ENCODE assay signal across 9 cellular contexts in genomic region chr5:145835839-145836222, GRCh38. TPM values are rescaled to one million over a fixed set of nuclear protein-coding genes. Genes with fewer than 3 reads are reported as not detected.
DNase-seq lines count a peak whose midpoint lies in the region; ATAC-seq, FAIRE-seq and TF ChIP-seq lines count a peak whose summit lies in the region.
"Had no signal": no experiment of that assay in that cellular context is flagged by ENCODE, and none has a peak within 500 bp of the region (broad histone marks: within the 10 kb centered on the region; RNA-seq: fewer than 3 reads in every experiment).

No MANE protein-coding gene starts in this region.

- CTCF ChIA-PET in activated naive CD4-positive, alpha-beta T cell treated with anti-CD3 and anti-CD28 coated beads for 36 hours (lab: Charles Lee), result interaction anchor here (1.4 to 1.9 kb wide), 2 partner anchors 9 to 10 kb away, joined by 5 read pairs; no protein-coding TSS in a partner anchor

- no peak overlapping the region for H3K27ac Mint-ChIP-seq in activated naive CD4-positive, alpha-beta T cell treated with anti-CD3 and anti-CD28 coated beads for 36 hours

- H3K9me3 ChIP-seq in lung (ENCODE audit: control insufficient read depth in 2 of 2, insufficient read depth in 1 of 2, low read length in 1 of 2), result no peaks in the 10 kb centered on the region

- DNase-seq in activated naive CD4-positive, alpha-beta T cell treated with anti-CD3 and anti-CD28 coated beads for 36 hours, result no peak
- DNase-seq in activated naive CD4-positive, alpha-beta T cell (lab: John Stamatoyannopoulos, UW), result no peak
- DNase-seq in brain microvascular endothelial cell, result no peak
- DNase-seq in lung (ENCODE audit: low spot score), result no peak
- no peak for DNase-seq in amygdala (lab: John Stamatoyannopoulos, UW)
- DNase-seq in GM12892 (ENCODE audit: insufficient read length), result no peak
- DNase-seq in medulla oblongata (ENCODE audit: extremely low spot score), result no peak
- DNase-seq: SHP77 treated with DMSO at 0.1 percent for 48 hours had no signal

- peaks cover 26% of the 10 kb centered on the region for H3K27me3 Mint-ChIP-seq in activated naive CD4-positive, alpha-beta T cell treated with anti-CD3 and anti-CD28 coated beads for 36 hours (ENCODE audit: low read depth)

- H3K4me1 ChIP-seq in lung (ENCODE audit: control insufficient read depth in 2 of 2, insufficient read depth in 2 of 2, low read length in 2 of 2) (peaks cover 0 to 1% of the 10 kb centered on the region in 2 donors), urinary bladder (ENCODE audit: insufficient read depth) (no peaks in the 10 kb centered on the region)

- no peaks in the 10 kb centered on the region for H3K36me3 ChIP-seq in brain microvascular endothelial cell (replicated peaks)
- no peaks in the 10 kb centered on the region for H3K36me3 ChIP-seq in lung (ENCODE audit: control insufficient read depth in 2 of 2, insufficient read depth in 2 of 2, low read length in 2 of 2)
- H3K36me3 ChIP-seq in urinary bladder (ENCODE audit: insufficient read depth), result no peaks in the 10 kb centered on the region

- H3K4me3 ChIP-seq in brain microvascular endothelial cell (ENCODE audit: low read depth, low read length), result peak overlapping the region; percentile 74
- H3K4me3 ChIP-seq in lung, result peak overlapping the region; percentile 62
- peak overlapping the region; percentile 61 for H3K4me3 ChIP-seq in urinary bladder (ENCODE audit: low read depth, low read length)

- H3K27ac ChIP-seq in brain microvascular endothelial cell, result no peak overlapping the region
- peak overlapping the region; percentile 65 to 78 for H3K27ac ChIP-seq in lung (ENCODE audit: low read depth in 1 of 2, low read length in 1 of 2)
- no peak overlapping the region for H3K27ac ChIP-seq in urinary bladder (ENCODE audit: low read depth)

- H3K27me3 ChIP-seq in brain microvascular endothelial cell (replicated peaks), result no peaks in the 10 kb centered on the region
- H3K27me3 ChIP-seq in lung (ENCODE audit: control insufficient read depth, insufficient read depth), result no peaks in the 10 kb centered on the region

- TF ChIP-seq POLR2A in GM12892 (IDR thresholded peaks at IDR 0.05; ENCODE audit: low read depth, low read length), result no peak

- no peaks in the 10 kb centered on the region for H3K36me3 Mint-ChIP-seq in activated naive CD4-positive, alpha-beta T cell treated with anti-CD3 and anti-CD28 coated beads for 36 hours (ENCODE audit: low read depth)

- H3K4me1 Mint-ChIP-seq in activated naive CD4-positive, alpha-beta T cell treated with anti-CD3 and anti-CD28 coated beads for 36 hours (ENCODE audit: low read depth), result no peaks in the 10 kb centered on the region

- no peaks in the 10 kb centered on the region for H3K9me3 Mint-ChIP-seq in activated naive CD4-positive, alpha-beta T cell treated with anti-CD3 and anti-CD28 coated beads for 36 hours

- no peak for FAIRE-seq in GM12892 (lab: Jason Lieb, UNC)

- intact Hi-C loops in activated naive CD4-positive, alpha-beta T cell treated with anti-CD3 and anti-CD28 coated beads for 36 hours (cut with micrococcal nuclease), result loop anchor here (5.0 kb wide), 1 partner anchor 296 kb away; no protein-coding TSS in a partner anchor

- peak; percentile 3 for ATAC-seq in lung (ENCODE audit: insufficient read depth, low FRiP score)

- peak overlapping the region; percentile 25 for H3K4me3 Mint-ChIP-seq in activated naive CD4-positive, alpha-beta T cell treated with anti-CD3 and anti-CD28 coated beads for 36 hours

- in situ Hi-C loops in brain microvascular endothelial cell (cut with HindIII; ENCODE audit: low pct_ligation_motif_present, low sequenced_read_pairs), result no loop called here

- TF ChIP-seq CTCF in brain microvascular endothelial cell (IDR thresholded peaks at IDR 0.05; ENCODE audit: low read depth, low read length, missing control alignments) (no peak), lung (IDR thresholded peaks at IDR 0.05; ENCODE audit: control extremely low read depth, extremely low read depth) (no peak)

- WGBS in lung, 2 donors, result 38 to 56% methylated on average over 18 of the region's 18 CpGs
- WGBS in urinary bladder, result 42% methylated on average over 18 of the region's 18 CpGs

RNA-seq across cellular contexts. Expression of gene PRELID2, which starts 0.7 kb away (rescaled TPM):
- under 1 TPM; 0.12 to 0.17 TPM for total RNA-seq in activated naive CD4-positive, alpha-beta T cell treated with anti-CD3 and anti-CD28 coated beads for 36 hours
- total RNA-seq in lung (10 to 100 TPM in 1 of 2 donors, 1 to 10 TPM in 1; 7.8 to 68.1 TPM), urinary bladder (56.8 TPM)
- polyA plus RNA-seq in lung (1 to 10 TPM; 1.2 to 3.1 TPM), urinary bladder (4.1 TPM)
- polyA plus RNA-seq in GM12892 (2012; ENCODE audit: missing spikeins), result 4.6 TPM

RNA-seq across cellular contexts. Expression of gene GRXCR2, which starts 37.0 kb away (rescaled TPM):
- total RNA-seq in activated naive CD4-positive, alpha-beta T cell treated with anti-CD3 and anti-CD28 coated beads for 36 hours, result not detected
- total RNA-seq in lung, result not detected
- not detected for polyA plus RNA-seq in lung
- not detected for total RNA-seq in urinary bladder
- not detected for polyA plus RNA-seq in urinary bladder
- not detected for polyA plus RNA-seq in GM12892 (2012; ENCODE audit: missing spikeins)

Comparison
In these comparisons a context has a peak if more than half of its experiments do, and no peak if none do; other contexts are left out.
1. H3K27ac ChIP-seq: peak in lung (2 of 2); none in brain microvascular endothelial cell (single experiment) and urinary bladder (single experiment).
2. RNA of gene PRELID2, which starts 0.7 kb away (total RNA-seq): 7.8 to 68.1 TPM in lung and 56.8 TPM in urinary bladder (single experiment); 0.12 to 0.17 TPM in activated naive CD4-positive, alpha-beta T cell treated with anti-CD3 and anti-CD28 coated beads for 36 hours; every median in the first group is over 4 times any median in the second.
3. Peak in every context shown above with its lines, with median percentiles within 50 percentile points of each other: H3K4me3 ChIP-seq.